In the genomic region with DNA sequence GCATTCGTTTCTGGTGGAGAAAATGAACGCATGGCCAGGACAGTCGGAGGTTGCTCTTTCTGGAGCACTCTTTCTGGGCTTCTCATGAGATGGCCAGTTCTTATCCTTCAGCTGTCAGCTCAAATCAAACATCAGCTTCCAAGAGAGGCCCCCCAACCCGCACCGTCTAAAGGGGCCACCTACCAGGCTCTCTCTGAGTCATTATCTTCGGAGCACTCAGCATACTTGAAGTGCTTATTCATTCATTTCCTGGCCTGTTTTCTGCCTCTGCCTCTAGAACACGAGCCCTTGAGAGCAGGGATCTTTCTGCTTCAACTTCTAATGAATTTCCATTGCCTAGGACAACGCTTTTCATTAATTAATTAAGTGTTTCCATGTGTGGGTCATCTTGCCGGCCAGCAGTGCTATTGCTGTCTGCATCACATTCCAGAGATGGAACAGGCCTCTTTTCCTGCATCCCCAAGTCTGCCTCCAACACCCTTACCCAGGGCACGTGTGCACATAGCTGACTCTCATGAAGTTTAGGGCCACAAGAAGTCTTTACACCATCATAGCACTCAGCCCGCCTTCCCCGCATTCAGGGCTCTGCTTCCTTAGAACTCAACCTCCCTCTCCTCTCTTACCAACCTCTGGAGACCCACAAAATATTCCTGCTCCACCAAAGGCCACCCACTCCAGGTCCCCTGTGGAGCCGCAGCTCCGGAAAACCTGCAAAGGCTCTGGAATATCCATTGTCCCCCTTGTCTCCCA, we compare ENCODE assay signal across 9 cellular contexts. TPM values are rescaled to one million over a fixed set of nuclear protein-coding genes. Genes with fewer than 3 reads are reported as not detected.
A peak's percentile ranks its signal among the peaks of the same experiment; 100 is the strongest.
DNase-seq lines count a peak whose midpoint lies in the region; ATAC-seq and TF ChIP-seq lines count a peak whose summit lies in the region.
"Had no signal": no experiment of that assay in that cellular context is flagged by ENCODE, and none has a peak within 500 bp of the region (broad histone marks: within the 10 kb centered on the region; RNA-seq: fewer than 3 reads in every experiment).

No MANE protein-coding gene starts in this region.

- peaks cover 9% of the 10 kb centered on the region for H3K27me3 Mint-ChIP-seq in H9 (ENCODE audit: low read depth)

- WGBS in H9 (ENCODE audit: extremely low coverage, insufficient read length, low lambda C conversion rate), result no CpG with 5 or more reads among the region's 14 CpGs
- 64 to 77% methylated on average over 14 of the region's 14 CpGs for WGBS in sigmoid colon, 2 donors

- no peak for TF ChIP-seq EP300 in sigmoid colon (IDR thresholded peaks at IDR 0.05)

- DNase-seq in H9 (no peak), foreskin fibroblast (peak; percentile 83 to 90), sigmoid colon (no peak), NOMO-1 (lab: John Stamatoyannopoulos, UW; ENCODE audit: unreplicated experiment in 2 of 2) (no peak), NCI-H1048 (lab: John Stamatoyannopoulos, UW) (no peak)
- DNase-seq in activated CD8-positive, alpha-beta memory T cell treated with anti-CD3 and anti-CD28 coated beads, Interleukin-2, amount 50 U/mL, for 48 hours, result no peak
- DNase-seq in stimulated activated CD8-positive, alpha-beta memory T cell treated with anti-CD3 and anti-CD28 coated beads, Interleukin-4, amount 100 ng/mL, for 48 hours, result no peak

- no peak overlapping the region for H3K56ac ChIP-seq in H9 (ENCODE audit: insufficient read length, low read depth, low read length)

- no peak overlapping the region for H3K4me3 ChIP-seq in foreskin fibroblast (ENCODE audit: low read depth in 1 of 2, low read length in 2 of 2)
- H3K4me3 ChIP-seq in sigmoid colon, result no peak overlapping the region
- H3K4me3 ChIP-seq: ovary had no signal

- no peak overlapping the region for H3K4ac ChIP-seq in H9 (ENCODE audit: low read depth, low read length)

- peaks cover 47 to 49% of the 10 kb centered on the region in 2 experiments for H3K4me1 Mint-ChIP-seq in H9

- no peaks in the 10 kb centered on the region for H3K9me3 Mint-ChIP-seq in H9

- H4K91ac ChIP-seq in H9 (ENCODE audit: insufficient read length, low read depth, low read length), result no peak overlapping the region

- H4K20me1 ChIP-seq in H9 (ENCODE audit: control insufficient read depth, insufficient read depth, insufficient read length), result no peaks in the 10 kb centered on the region

- no peak overlapping the region for H2BK15ac ChIP-seq in H9 (ENCODE audit: low read depth, low read length)

- no peak overlapping the region for H3K14ac ChIP-seq in H9 (ENCODE audit: insufficient read depth, low read length)

- no peaks in the 10 kb centered on the region for H3K79me1 ChIP-seq in H9 (ENCODE audit: insufficient read depth, low read depth, low read length, poor library complexity, severe bottlenecking)

- H3K36me3 ChIP-seq in sigmoid colon, result no peaks in the 10 kb centered on the region
- H3K36me3 ChIP-seq: ovary had no signal

- ATAC-seq in SK-N-SH treated with all-trans-retinoic acid at 6 μM for 48 hours, result peak; percentile 96

- H3K9ac ChIP-seq in H9 (ENCODE audit: extremely low read depth, insufficient read length, low read length), result no peak overlapping the region

- TF ChIP-seq CTCF in H9 (conservative IDR thresholded peaks at IDR 0.05) (no peak), foreskin fibroblast (IDR thresholded peaks at IDR 0.05; ENCODE audit: low read depth, low read length) (no peak), sigmoid colon (IDR thresholded peaks at IDR 0.05) (no peak)

- no peaks in the 10 kb centered on the region for H3K79me2 ChIP-seq in H9 (ENCODE audit: insufficient read depth, low read length)

- H3K23ac ChIP-seq in H9 (ENCODE audit: insufficient read length, low read depth, low read length), result no peak overlapping the region

- no peaks in the 10 kb centered on the region for H3K9me3 ChIP-seq in H9 (ENCODE audit: control insufficient read depth, low read depth, low read length)
- no peaks in the 10 kb centered on the region for H3K9me3 ChIP-seq in sigmoid colon
- H3K9me3 ChIP-seq: ovary had no signal

- no peaks in the 10 kb centered on the region for H3K23me2 ChIP-seq in H9 (ENCODE audit: insufficient read length, low read depth, low read length, poor library complexity, severe bottlenecking)

- no peak overlapping the region; a peak in 1 of 5 replicates for H3K4me3 Mint-ChIP-seq in H9

- H3K4me1 ChIP-seq in H9 (ENCODE audit: insufficient read depth, low read length) (peaks cover 9% of the 10 kb centered on the region; the same call in 1 of the 2 replicates), sigmoid colon (peaks cover 0 to 56% (median 37%) of the 10 kb centered on the region in 4 donors)

- H2AK5ac ChIP-seq in H9 (ENCODE audit: insufficient read length, low read length), result no peak overlapping the region

- H2BK20ac ChIP-seq in H9 (ENCODE audit: low read depth, low read length, poor library complexity, severe bottlenecking), result no peak overlapping the region

- no peak overlapping the region for H2AFZ ChIP-seq in H9 (ENCODE audit: low read length)

- peak overlapping the region in 2 of 3 experiments; percentile 49 to 60; a peak in 3 of 7 replicates for H3K27ac Mint-ChIP-seq in H9

- H3K18ac ChIP-seq in H9 (ENCODE audit: insufficient read length, low read depth, low read length), result no peak overlapping the region

- H4K8ac ChIP-seq in H9 (replicated peaks; ENCODE audit: insufficient read length, low read depth, low read length), result no peak overlapping the region

- H3K27me3 ChIP-seq in H9 (ENCODE audit: insufficient read depth, low read length), result no peaks in the 10 kb centered on the region
- no peaks in the 10 kb centered on the region for H3K27me3 ChIP-seq in sigmoid colon
- H3K27me3 ChIP-seq: ovary had no signal

- no peak overlapping the region for H2BK5ac ChIP-seq in H9 (ENCODE audit: insufficient read length, low read length)

- no peak overlapping the region for H2BK12ac ChIP-seq in H9 (ENCODE audit: insufficient read length, low read depth, low read length)

- H3K36me3 Mint-ChIP-seq in H9 (ENCODE audit: insufficient read depth in 1 of 3, low read depth in 3 of 3), result no peaks in the 10 kb centered on the region

- no peak overlapping the region for H4K5ac ChIP-seq in H9 (ENCODE audit: insufficient read length, low read depth, low read length)

- intact Hi-C loops in sigmoid colon (cut with DNase I), result no loop called here

- H3T11ph ChIP-seq in H9 (ENCODE audit: low read length), result no peak overlapping the region

- H3K4me2 ChIP-seq in H9 (ENCODE audit: insufficient read depth, insufficient read length, low read length), result no peak overlapping the region

- no peak for TF ChIP-seq POLR2A in sigmoid colon (IDR thresholded peaks at IDR 0.05)

- H2BK120ac ChIP-seq in H9 (ENCODE audit: low read depth, low read length, poor library complexity, severe bottlenecking), result no peak overlapping the region

- no peak overlapping the region for H3K27ac ChIP-seq in H9 (ENCODE audit: insufficient read length, low read depth, low read length)
- H3K27ac ChIP-seq in sigmoid colon, result peak overlapping the region; percentile 74 to 97 (median 79)
- H3K27ac ChIP-seq: ovary had no signal

TF ChIP-seq in SK-N-SH treated with all-trans-retinoic acid at 6 μM for 48 hours, 23 proteins besides CTCF, POLR2A, EP300 and RAD21 (continues in another document):
- TF ChIP-seq ISL1 (CRISPR knock-in tag; IDR thresholded peaks at IDR 0.05) (peak; percentile 81), ZNF70 (CRISPR knock-in tag; IDR thresholded peaks at IDR 0.05) (no peak), RARB (CRISPR knock-in tag; IDR thresholded peaks at IDR 0.05) (no peak), GLIS3 (CRISPR knock-in tag; IDR thresholded peaks at IDR 0.05) (no peak), BACH2 (CRISPR knock-in tag; IDR thresholded peaks at IDR 0.05; ENCODE audit: borderline replicate concordance) (no peak), ARNTL (CRISPR knock-in tag; IDR thresholded peaks at IDR 0.05; ENCODE audit: borderline replicate concordance, low read depth) (no peak), ZNF8 (CRISPR knock-in tag; IDR thresholded peaks at IDR 0.05) (no peak), OSR1 (CRISPR knock-in tag; IDR thresholded peaks at IDR 0.05) (no peak), TOX (CRISPR knock-in tag; IDR thresholded peaks at IDR 0.05; ENCODE audit: borderline replicate concordance) (no peak), CSDC2 (CRISPR knock-in tag; IDR thresholded peaks at IDR 0.05) (no peak)
- TF ChIP-seq, protein P1, sequence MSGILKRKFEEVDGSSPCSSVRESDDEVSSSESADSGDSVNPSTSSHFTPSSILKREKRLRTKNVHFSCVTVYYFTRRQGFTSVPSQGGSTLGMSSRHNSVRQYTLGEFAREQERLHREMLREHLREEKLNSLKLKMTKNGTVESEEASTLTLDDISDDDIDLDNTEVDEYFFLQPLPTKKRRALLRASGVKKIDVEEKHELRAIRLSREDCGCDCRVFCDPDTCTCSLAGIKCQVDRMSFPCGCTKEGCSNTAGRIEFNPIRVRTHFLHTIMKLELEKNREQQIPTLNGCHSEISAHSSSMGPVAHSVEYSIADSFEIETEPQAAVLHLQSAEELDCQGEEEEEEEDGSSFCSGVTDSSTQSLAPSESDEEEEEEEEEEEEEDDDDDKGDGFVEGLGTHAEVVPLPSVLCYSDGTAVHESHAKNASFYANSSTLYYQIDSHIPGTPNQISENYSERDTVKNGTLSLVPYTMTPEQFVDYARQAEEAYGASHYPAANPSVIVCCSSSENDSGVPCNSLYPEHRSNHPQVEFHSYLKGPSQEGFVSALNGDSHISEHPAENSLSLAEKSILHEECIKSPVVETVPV (CRISPR knock-in tag; IDR thresholded peaks at IDR 0.05), result no peak

RNA-seq across cellular contexts. Expression of gene LAPTM5, which starts 52.1 kb away (rescaled TPM):
- 0.15 and 0.20 TPM in 2 replicates for total RNA-seq in H9 (2021)
- total RNA-seq in sigmoid colon, result 10 to 100 TPM; 30.2 to 49.6 (median 42.8) TPM
- polyA plus RNA-seq in sigmoid colon, result 100 to 1,000 TPM in 2 of 3 donors, 10 to 100 TPM in 1; 35.4 to 219 (median 132) TPM

Comparison
In these comparisons a context has a peak if more than half of its experiments do, and no peak if none do; other contexts are left out.
1. DNase-seq: peak in foreskin fibroblast (2 of 2); none in H9 (single experiment), sigmoid colon (single experiment), activated CD8-positive, alpha-beta memory T cell treated with anti-CD3 and anti-CD28 coated beads, Interleukin-2, amount 50 U/mL, for 48 hours (single experiment), NOMO-1 (0 of 2), stimulated activated CD8-positive, alpha-beta memory T cell treated with anti-CD3 and anti-CD28 coated beads, Interleukin-4, amount 100 ng/mL, for 48 hours (single experiment) and NCI-H1048 (single experiment).
2. RNA of gene LAPTM5, which starts 52.1 kb away (total RNA-seq): 30.2 to 49.6 TPM in sigmoid colon; 0.15 to 0.20 TPM in H9; every median in the first group is over 10 times any median in the second.